In genomic region chr9:94325583-94325982, GRCh38 we compare ENCODE assay signal across 8 cellular contexts. TPM values are rescaled to one million over a fixed set of nuclear protein-coding genes. Genes with fewer than 3 reads are reported as not detected.
"Had no signal": no experiment of that assay in that cellular context is flagged by ENCODE, and none has a peak within 500 bp of the region (broad histone marks: within the 10 kb centered on the region; RNA-seq: fewer than 3 reads in every experiment).

No MANE protein-coding gene starts in this region.

RNA-seq across cellular contexts. Expression of gene NUTM2F, which starts 2.9 kb away (rescaled TPM):
- total RNA-seq: HT-29, IMR-90, NCI-H460, PC-9, Peyer's patch, Right ventricle myocardium inferior, RPMI7951, SJCRH30 had no signal
